Comparison of ENCODE assay signal across 37 cellular contexts in the genomic region with DNA sequence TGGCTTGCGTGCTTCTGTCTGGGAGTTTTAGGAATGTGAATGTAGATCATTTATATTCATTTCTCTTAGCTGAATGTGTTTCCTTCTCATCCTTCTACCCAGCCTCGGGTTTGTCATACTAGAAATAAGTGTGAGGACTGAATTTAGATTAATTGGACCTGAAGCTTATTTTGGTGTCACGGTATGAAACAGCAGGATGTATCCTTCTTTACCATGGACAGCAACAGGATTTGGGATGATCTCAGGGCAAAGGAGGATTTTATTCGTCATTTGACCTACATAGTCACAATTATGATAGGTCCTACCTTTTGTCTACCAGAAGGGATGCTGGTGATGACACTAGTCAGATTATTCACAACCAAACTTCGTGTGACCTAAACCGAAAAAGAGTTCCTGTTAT.
"Had no signal": no experiment of that assay in that cellular context is flagged by ENCODE, and none has a peak within 500 bp of the region (broad histone marks: within the 10 kb centered on the region; RNA-seq: fewer than 3 reads in every experiment).

No MANE protein-coding gene starts in this region.

- H3K9me3 ChIP-seq: adrenal gland, body of pancreas, esophagus muscularis mucosa, gastrocnemius medialis had no signal

- H3K27ac Mint-ChIP-seq: activated B cell treated with CpG ODN at 0.5 μM for 24 hours; activated CD8-positive, alpha-beta memory T cell treated with anti-CD3 and anti-CD28 coated beads, Interleukin-2, amount 10 ng/mL, durations not matched to agents 7 days and 5 days; activated CD8-positive, alpha-beta T cell treated with anti-CD3 and anti-CD28 coated beads for 36 hours; activated naive CD4-positive, alpha-beta T cell treated with anti-CD3 and anti-CD28 coated beads for 36 hours; activated naive CD4-positive, alpha-beta T cell treated with anti-CD3 and anti-CD28 coated beads, Interleukin-2, amount 50 U/mL, for 24 hours; activated naive CD8-positive, alpha-beta T cell treated with anti-CD3 and anti-CD28 coated beads for 36 hours; activated naive CD8-positive, alpha-beta T cell treated with anti-CD3 and anti-CD28 coated beads, Interleukin-2, amount 50 U/mL, for 24 hours; activated T-helper 1 cell treated with anti-CD3 and anti-CD28 coated beads, Interleukin-12 subunit alpha, Interleukin-12 subunit beta, Interleukin-2, Interleukin-4 antibody, amounts not matched to agents 30 ng/mL and 10 ng/mL and 1 ng/mL, durations not matched to agents 14 hours and 24 hours and 36 hours; activated T-helper 2 cell treated with anti-CD3 and anti-CD28 coated beads, Interferon-gamma antibody, Interleukin-2, Interleukin-4, amounts not matched to agents 10 μg/mL and 5 μg/mL and 100 μg/mL, durations not matched to agents 14 hours and 24 hours and 36 hours; dendritic cell treated with granulocyte-macrophage colony-stimulating factor and Interleukin-4, amounts not matched to agents 40 ng/mL and 50 ng/mL, for 4 days; endodermal cell; T-helper 17 cell; T-helper 2 cell treated with Interferon-gamma antibody and Interleukin-4, amounts not matched to agents 5 μg/mL and 100 μg/mL, for 36 hours had no signal

- H3K4me1 ChIP-seq: adrenal gland, body of pancreas, esophagus muscularis mucosa, foreskin keratinocyte, gastrocnemius medialis, heart left ventricle had no signal

- H3K4me3 Mint-ChIP-seq: activated B cell treated with CpG ODN at 0.5 μM for 24 hours; activated CD8-positive, alpha-beta memory T cell treated with anti-CD3 and anti-CD28 coated beads, Interleukin-2, amount 10 ng/mL, durations not matched to agents 7 days and 5 days; activated CD8-positive, alpha-beta T cell treated with anti-CD3 and anti-CD28 coated beads for 36 hours; activated naive CD4-positive, alpha-beta T cell treated with anti-CD3 and anti-CD28 coated beads for 36 hours; activated naive CD4-positive, alpha-beta T cell treated with anti-CD3 and anti-CD28 coated beads, Interleukin-2, amount 50 U/mL, for 24 hours; activated naive CD8-positive, alpha-beta T cell treated with anti-CD3 and anti-CD28 coated beads for 36 hours; activated naive CD8-positive, alpha-beta T cell treated with anti-CD3 and anti-CD28 coated beads, Interleukin-2, amount 50 U/mL, for 24 hours; activated T-helper 1 cell treated with anti-CD3 and anti-CD28 coated beads, Interleukin-12 subunit alpha, Interleukin-12 subunit beta, Interleukin-2, Interleukin-4 antibody, amounts not matched to agents 30 ng/mL and 10 ng/mL and 1 ng/mL, durations not matched to agents 14 hours and 24 hours and 36 hours; dendritic cell treated with granulocyte-macrophage colony-stimulating factor and Interleukin-4, amounts not matched to agents 40 ng/mL and 50 ng/mL, for 4 days; endodermal cell; T-helper 17 cell; T-helper 2 cell treated with Interferon-gamma antibody and Interleukin-4, amounts not matched to agents 5 μg/mL and 100 μg/mL, for 36 hours had no signal

- DNase-seq: activated B cell treated with CpG ODN at 0.5 μM for 24 hours; activated CD4-positive, alpha-beta T cell treated with anti-CD3 and anti-CD28 coated beads for 48 hours; activated CD4-positive, alpha-beta T cell treated with anti-CD3 and anti-CD28 coated beads, Interleukin-2, amount 50 U/mL, for 1 hour; activated CD4-positive, alpha-beta T cell treated with anti-CD3 and anti-CD28 coated beads, Interleukin-2, amount 50 U/mL, for 48 hours; activated CD8-positive, alpha-beta memory T cell treated with anti-CD3 and anti-CD28 coated beads, Interleukin-2, amount 10 ng/mL, durations not matched to agents 7 days and 5 days; activated CD8-positive, alpha-beta memory T cell treated with anti-CD3 and anti-CD28 coated beads, Interleukin-2, amount 50 U/mL, for 4 hours; activated CD8-positive, alpha-beta T cell treated with anti-CD3 and anti-CD28 coated beads for 36 hours; activated effector memory CD4-positive, alpha-beta T cell treated with anti-CD3 and anti-CD28 coated beads, Interleukin-2, amount 50 U/mL, for 16 hours; activated naive CD4-positive, alpha-beta T cell treated with anti-CD3 and anti-CD28 coated beads for 36 hours; activated naive CD8-positive, alpha-beta T cell treated with anti-CD3 and anti-CD28 coated beads for 36 hours; activated naive CD8-positive, alpha-beta T cell treated with anti-CD3 and anti-CD28 coated beads, Interleukin-2, amount 50 U/mL, for 24 hours; activated T-cell treated with anti-CD3 and anti-CD28 coated beads, Interleukin-2, amount 50 U/mL, for 1 hour; activated T-cell treated with anti-CD3 and anti-CD28 coated beads, Interleukin-2, amount 50 U/mL, for 48 hours; adrenal gland; aorta; body of pancreas; caudate nucleus; cerebellar nuclear complex; dorsolateral prefrontal cortex; effector memory CD4-positive, alpha-beta T cell; endodermal cell; erythroblast; foreskin keratinocyte; gastrocnemius medialis; glutamatergic neuron; heart left ventricle; T-helper 17 cell; T1000; WERI-Rb-1 had no signal

- H3K4me3 ChIP-seq: adrenal gland, body of pancreas, coronary artery, dorsolateral prefrontal cortex, esophagus muscularis mucosa, gastrocnemius medialis, heart left ventricle had no signal

- H3K36me3 ChIP-seq: adrenal gland, esophagus muscularis mucosa, gastrocnemius medialis, heart left ventricle had no signal

- H3K27me3 Mint-ChIP-seq: activated B cell treated with CpG ODN at 0.5 μM for 24 hours; activated CD8-positive, alpha-beta memory T cell treated with anti-CD3 and anti-CD28 coated beads, Interleukin-2, amount 10 ng/mL, durations not matched to agents 7 days and 5 days; activated CD8-positive, alpha-beta T cell treated with anti-CD3 and anti-CD28 coated beads for 36 hours; activated naive CD4-positive, alpha-beta T cell treated with anti-CD3 and anti-CD28 coated beads, Interleukin-2, amount 50 U/mL, for 24 hours; activated naive CD8-positive, alpha-beta T cell treated with anti-CD3 and anti-CD28 coated beads for 36 hours; activated naive CD8-positive, alpha-beta T cell treated with anti-CD3 and anti-CD28 coated beads, Interleukin-2, amount 50 U/mL, for 24 hours; dendritic cell treated with granulocyte-macrophage colony-stimulating factor and Interleukin-4, amounts not matched to agents 40 ng/mL and 50 ng/mL, for 4 days had no signal

- H3K27ac ChIP-seq: adrenal gland, body of pancreas, coronary artery, esophagus muscularis mucosa, foreskin keratinocyte, gastrocnemius medialis, heart left ventricle, WERI-Rb-1 had no signal

- H3K27me3 ChIP-seq: adrenal gland, body of pancreas, dorsolateral prefrontal cortex, esophagus muscularis mucosa, foreskin keratinocyte, gastrocnemius medialis, heart left ventricle had no signal

- H3K36me3 Mint-ChIP-seq: activated CD8-positive, alpha-beta memory T cell treated with anti-CD3 and anti-CD28 coated beads, Interleukin-2, amount 10 ng/mL, durations not matched to agents 7 days and 5 days; activated naive CD4-positive, alpha-beta T cell treated with anti-CD3 and anti-CD28 coated beads, Interleukin-2, amount 50 U/mL, for 24 hours; activated naive CD8-positive, alpha-beta T cell treated with anti-CD3 and anti-CD28 coated beads for 36 hours had no signal

- ATAC-seq: activated CD4-positive, CD25-positive, alpha-beta regulatory T cell treated with anti-CD3 and anti-CD28 coated beads, Interleukin-2, amount 50 U/mL, for 24 hours; activated CD8-positive, alpha-beta memory T cell treated with anti-CD3 and anti-CD28 coated beads, Interleukin-2, amount 10 ng/mL, durations not matched to agents 7 days and 5 days; activated CD8-positive, alpha-beta T cell treated with anti-CD3 and anti-CD28 coated beads for 36 hours; activated naive CD8-positive, alpha-beta T cell treated with anti-CD3 and anti-CD28 coated beads, Interleukin-2, amount 50 U/mL, for 24 hours; body of pancreas; foreskin keratinocyte; gastrocnemius medialis; heart left ventricle; T-helper 17 cell had no signal

- H3K4me1 Mint-ChIP-seq: activated B cell treated with CpG ODN at 0.5 μM for 24 hours; activated CD8-positive, alpha-beta memory T cell treated with anti-CD3 and anti-CD28 coated beads, Interleukin-2, amount 10 ng/mL, durations not matched to agents 7 days and 5 days; activated naive CD4-positive, alpha-beta T cell treated with anti-CD3 and anti-CD28 coated beads, Interleukin-2, amount 50 U/mL, for 24 hours; activated naive CD8-positive, alpha-beta T cell treated with anti-CD3 and anti-CD28 coated beads for 36 hours; activated naive CD8-positive, alpha-beta T cell treated with anti-CD3 and anti-CD28 coated beads, Interleukin-2, amount 50 U/mL, for 24 hours; endodermal cell; T-helper 17 cell had no signal
